28 cellular contexts compared by ENCODE assay signal in genomic region chr5:61471352-61471751, GRCh38.
"Had no signal": no experiment of that assay in that cellular context is flagged by ENCODE, and none has a peak within 500 bp of the region (broad histone marks: within the 10 kb centered on the region; RNA-seq: fewer than 3 reads in every experiment).

No MANE protein-coding gene starts in this region.

- H3K27me3 Mint-ChIP-seq: progenitor cell of endocrine pancreas; stimulated activated naive B cell treated with anti-CD40 and anti-IgM and Interleukin-4, amounts not matched to agents 10 μg/mL and 1 μg/mL and 100 μg/mL, for 72 hours; stimulated activated naive CD8-positive, alpha-beta T cell treated with anti-CD3 and anti-CD28 coated beads, Interleukin-15, Interleukin-2, amounts not matched to agents 100 ng/mL and 50 ng/mL, for 24 hours; type B pancreatic cell had no signal

- H3K36me3 Mint-ChIP-seq: natural killer cell had no signal

- H3K9me3 Mint-ChIP-seq: natural killer cell; stimulated activated effector memory CD8-positive, alpha-beta T cell treated with anti-CD3 and anti-CD28 coated beads, Interleukin-12 subunit alpha, Interleukin-12 subunit beta, amount 100 ng/mL, for 72 hours had no signal

- H3K27ac ChIP-seq: neural progenitor cell, ovary, parathyroid adenoma, psoas muscle, right lobe of liver, sigmoid colon, stomach, thoracic aorta, thyroid gland, tibial nerve, upper lobe of right lung, vagina had no signal

- H3K4me3 Mint-ChIP-seq: natural killer cell; nephron; neural progenitor cell; stimulated activated effector memory CD8-positive, alpha-beta T cell treated with anti-CD3 and anti-CD28 coated beads, Interleukin-12 subunit alpha, Interleukin-12 subunit beta, amount 100 ng/mL, for 72 hours; stimulated activated naive B cell treated with anti-CD40 and anti-IgM and Interleukin-4, amounts not matched to agents 10 μg/mL and 1 μg/mL and 100 μg/mL, for 72 hours; stimulated activated naive CD8-positive, alpha-beta T cell treated with anti-CD3 and anti-CD28 coated beads, Interleukin-15, Interleukin-2, amounts not matched to agents 100 ng/mL and 50 ng/mL, for 24 hours; type B pancreatic cell had no signal

- H3K9me3 ChIP-seq: ovary, psoas muscle, right lobe of liver, sigmoid colon, stomach, thoracic aorta, thyroid gland, tibial nerve, upper lobe of right lung, vagina had no signal

- H3K36me3 ChIP-seq: ovary, sigmoid colon, thoracic aorta, thyroid gland, tibial nerve, upper lobe of right lung, vagina had no signal

- H3K27me3 ChIP-seq: neural progenitor cell, ovary, right lobe of liver, sigmoid colon, stomach, thyroid gland, tibial nerve, upper lobe of right lung, vagina had no signal

- ATAC-seq: psoas muscle; right cardiac atrium; stimulated activated naive B cell treated with anti-CD40 and anti-IgM and Interleukin-4, amounts not matched to agents 10 μg/mL and 1 μg/mL and 100 μg/mL, for 72 hours; upper lobe of right lung had no signal

- H3K4me3 ChIP-seq: neural progenitor cell, ovary, psoas muscle, right lobe of liver, sigmoid colon, stomach, thoracic aorta, thyroid gland, tibial nerve, upper lobe of right lung, vagina had no signal

- H3K27ac Mint-ChIP-seq: nephron; neural progenitor cell; progenitor cell of endocrine pancreas; stimulated activated effector memory CD8-positive, alpha-beta T cell treated with anti-CD3 and anti-CD28 coated beads, Interleukin-12 subunit alpha, Interleukin-12 subunit beta, amount 100 ng/mL, for 72 hours; stimulated activated naive B cell treated with anti-CD40 and anti-IgM and Interleukin-4, amounts not matched to agents 10 μg/mL and 1 μg/mL and 100 μg/mL, for 72 hours; stimulated activated naive CD8-positive, alpha-beta T cell treated with anti-CD3 and anti-CD28 coated beads, Interleukin-15, Interleukin-2, amounts not matched to agents 100 ng/mL and 50 ng/mL, for 24 hours; type B pancreatic cell had no signal

- DNase-seq: natural killer cell; occipital lobe; ovary; posterior cingulate gyrus; psoas muscle; right cardiac atrium; right lobe of liver; sigmoid colon; small intestine; stimulated activated CD4-positive, alpha-beta T cell treated with anti-CD3 and anti-CD28 coated beads, Interleukin-15, amount 100 ng/mL, for 24 hours; stimulated activated CD4-positive, alpha-beta T cell treated with anti-CD3 and anti-CD28 coated beads, Interleukin-2, amount 100 ng/mL, for 24 hours; stimulated activated CD4-positive, alpha-beta T cell treated with anti-CD3 and anti-CD28 coated beads, Interleukin-2, amount 100 ng/mL, for 48 hours; stimulated activated CD4-positive, alpha-beta T cell treated with anti-CD3 and anti-CD28 coated beads, Interleukin-4, amount 100 ng/mL, for 24 hours; stimulated activated naive B cell treated with anti-CD40 and anti-IgM and Interleukin-4, amounts not matched to agents 10 μg/mL and 1 μg/mL and 100 μg/mL, for 72 hours; stimulated activated naive CD4-positive, alpha-beta T cell treated with Interleukin-2 at 50 U/mL for 16 hours; stomach; thyroid gland; upper lobe of right lung had no signal
